ENCODE assay signal across 10 cellular contexts in the genomic region with DNA sequence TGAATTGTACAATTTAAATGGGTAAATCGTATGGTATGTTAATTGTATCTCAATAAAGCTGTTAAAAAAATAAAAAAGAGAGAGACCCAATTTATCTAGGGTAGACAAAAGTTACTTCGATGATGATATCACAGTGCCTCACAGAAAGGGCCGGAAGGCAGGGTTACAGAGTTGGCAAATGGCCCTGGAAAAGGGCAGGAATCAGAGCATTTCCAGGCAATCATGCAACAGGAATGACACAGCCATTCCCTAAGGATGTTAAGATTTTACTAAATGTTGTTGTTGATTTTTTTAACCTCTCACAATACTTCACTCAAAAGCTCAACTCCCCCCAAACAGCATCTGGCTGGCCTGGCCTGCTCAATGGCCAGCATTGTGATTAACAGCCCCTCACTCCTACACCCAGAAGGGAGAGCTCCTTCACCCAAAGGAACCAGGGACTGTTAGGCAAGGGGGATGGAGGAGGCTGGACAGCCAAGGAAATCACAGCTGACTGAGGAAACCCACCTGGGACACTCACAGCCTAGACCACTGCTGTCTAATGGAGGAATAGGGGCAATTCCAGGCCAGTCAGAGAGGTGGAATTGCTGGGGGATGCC. TPM values are rescaled to one million over a fixed set of nuclear protein-coding genes. Genes with fewer than 3 reads are reported as not detected.
A peak's percentile ranks its signal among the peaks of the same experiment; 100 is the strongest.
DNase-seq lines count a peak whose midpoint lies in the region; FAIRE-seq and TF ChIP-seq lines count a peak whose summit lies in the region.
"Had no signal": no experiment of that assay in that cellular context is flagged by ENCODE, and none has a peak within 500 bp of the region (broad histone marks: within the 10 kb centered on the region; RNA-seq: fewer than 3 reads in every experiment).

No MANE protein-coding gene starts in this region.

- H3T11ph ChIP-seq in H9 (ENCODE audit: low read length): no peak overlapping the region

- H3K18ac ChIP-seq in H9 (ENCODE audit: insufficient read length, low read depth, low read length): no peak overlapping the region

- H3K4me3 Mint-ChIP-seq in CD8-positive, alpha-beta memory T cell: peak overlapping the region in 1 of 7 donors; percentile 88
- no peak overlapping the region for H3K4me3 Mint-ChIP-seq in activated CD4-positive, alpha-beta memory T cell treated with anti-CD3 and anti-CD28 coated beads, Interleukin-2, amount 10 ng/mL, durations not matched to agents 7 days and 5 days
- H3K4me3 Mint-ChIP-seq in H9: no peak overlapping the region
- H3K4me3 Mint-ChIP-seq: activated T-helper 17 cell treated with anti-CD3 and anti-CD28 coated beads, Interleukin-2, amount 50 U/mL, for 72 hours had no signal

- POLR2A ChIA-PET in CD8-positive, alpha-beta memory T cell (lab: Charles Lee): no interaction called here
- POLR2A ChIA-PET in SK-N-SH (lab: Yijun Ruan, JAX): no interaction called here
- POLR2A ChIA-PET in activated CD4-positive, alpha-beta memory T cell treated with anti-CD3 and anti-CD28 coated beads, Interleukin-2, amount 10 ng/mL, durations not matched to agents 7 days and 5 days (lab: Charles Lee): interaction anchor here (1.0 kb wide), 1 partner anchor 181 kb away, joined by 3 read pairs; no protein-coding TSS in a partner anchor

- H3K27me3 ChIP-seq in CD8-positive, alpha-beta memory T cell (ENCODE audit: insufficient read depth, low read length, poor library complexity, severe bottlenecking): no peaks in the 10 kb centered on the region
- H3K27me3 ChIP-seq in SK-N-SH (ENCODE audit: insufficient read depth) (no peaks in the 10 kb centered on the region), H9 (ENCODE audit: insufficient read depth, low read length) (peaks cover 4% of the 10 kb centered on the region; the same call in 1 of the 2 replicates)

- H3K56ac ChIP-seq in H9 (ENCODE audit: insufficient read length, low read depth, low read length): no peak overlapping the region

- no peak overlapping the region for H2AK5ac ChIP-seq in H9 (ENCODE audit: insufficient read length, low read length)

- H3K36me3 Mint-ChIP-seq in CD8-positive, alpha-beta memory T cell: peaks cover 13 to 48% (median 14%) of the 10 kb centered on the region in 3 donors
- peaks cover 43% of the 10 kb centered on the region for H3K36me3 Mint-ChIP-seq in activated CD4-positive, alpha-beta memory T cell treated with anti-CD3 and anti-CD28 coated beads, Interleukin-2, amount 10 ng/mL, durations not matched to agents 7 days and 5 days (ENCODE audit: low read depth)
- H3K36me3 Mint-ChIP-seq in H9 (ENCODE audit: insufficient read depth in 1 of 3, low read depth in 3 of 3): no peaks in the 10 kb centered on the region

- H4K20me1 ChIP-seq in SK-N-SH (ENCODE audit: insufficient read depth) (no peaks in the 10 kb centered on the region), H9 (ENCODE audit: control insufficient read depth, insufficient read depth, insufficient read length) (no peaks in the 10 kb centered on the region)

- H3K36me3 ChIP-seq in CD8-positive, alpha-beta memory T cell (ENCODE audit: insufficient read depth, low read length): peaks cover 10% of the 10 kb centered on the region
- H3K36me3 ChIP-seq in SK-N-SH (replicated peaks in 1 of 2; ENCODE audit: control insufficient read depth in 1 of 2, insufficient read depth in 2 of 2, low read length in 1 of 2): peaks cover 4 to 9% of the 10 kb centered on the region in 2 experiments

- H3K4me2 ChIP-seq in SK-N-SH (0 out of 2 replicates have a peak overlapping the region, but pooled peaks have one; percentile 31), H9 (ENCODE audit: insufficient read depth, insufficient read length, low read length) (no peak overlapping the region)

- no peak for TF ChIP-seq CTCF in SK-N-SH (IDR thresholded peaks at IDR 0.05)
- TF ChIP-seq CTCF in fibroblast of villous mesenchyme (IDR thresholded peaks at IDR 0.05; ENCODE audit: insufficient read depth, low read depth, low read length): no peak
- TF ChIP-seq CTCF in H9 (conservative IDR thresholded peaks at IDR 0.05): no peak

- H3K27ac Mint-ChIP-seq in CD8-positive, alpha-beta memory T cell: peak overlapping the region in 7 of 8 donors; percentile 15 to 100 (median 43)
- no peak overlapping the region for H3K27ac Mint-ChIP-seq in activated CD4-positive, alpha-beta memory T cell treated with anti-CD3 and anti-CD28 coated beads, Interleukin-2, amount 10 ng/mL, durations not matched to agents 7 days and 5 days
- H3K27ac Mint-ChIP-seq in H9: no peak overlapping the region

- no peak overlapping the region for H3K4me3 ChIP-seq in CD8-positive, alpha-beta memory T cell (ENCODE audit: low read length)
- no peak overlapping the region for H3K4me3 ChIP-seq in SK-N-SH (ENCODE audit: low read depth in 2 of 2, low read length in 1 of 2)
- H3K4me3 ChIP-seq in fibroblast of villous mesenchyme (ENCODE audit: low read depth, low read length): no peak overlapping the region

- H3K14ac ChIP-seq in H9 (ENCODE audit: insufficient read depth, low read length): no peak overlapping the region

- no peaks in the 10 kb centered on the region for H3K27me3 Mint-ChIP-seq in CD8-positive, alpha-beta memory T cell
- H3K27me3 Mint-ChIP-seq in activated CD4-positive, alpha-beta memory T cell treated with anti-CD3 and anti-CD28 coated beads, Interleukin-2, amount 10 ng/mL, durations not matched to agents 7 days and 5 days: no peaks in the 10 kb centered on the region
- peaks cover 40% of the 10 kb centered on the region for H3K27me3 Mint-ChIP-seq in H9 (ENCODE audit: low read depth)
- H3K27me3 Mint-ChIP-seq: activated T-helper 17 cell treated with anti-CD3 and anti-CD28 coated beads, Interleukin-2, amount 50 U/mL, for 72 hours had no signal

- H3K9ac ChIP-seq in SK-N-SH (no peak overlapping the region), H9 (ENCODE audit: extremely low read depth, insufficient read length, low read length) (no peak overlapping the region)

- no peak overlapping the region for H4K91ac ChIP-seq in H9 (ENCODE audit: insufficient read length, low read depth, low read length)

- no peaks in the 10 kb centered on the region for H3K79me2 ChIP-seq in SK-N-SH (ENCODE audit: insufficient read depth)
- H3K79me2 ChIP-seq in H9 (ENCODE audit: insufficient read depth, low read length): no peaks in the 10 kb centered on the region

- peaks cover 13% of the 10 kb centered on the region for H3K4me1 ChIP-seq in CD8-positive, alpha-beta memory T cell (ENCODE audit: insufficient read depth, low read length)
- H3K4me1 ChIP-seq in SK-N-SH (ENCODE audit: control insufficient read depth in 1 of 2, insufficient read depth in 2 of 2, low read depth in 1 of 2, low read length in 1 of 2) (peaks cover 12 to 13% of the 10 kb centered on the region in 2 experiments; a peak in 3 of 4 replicates), H9 (ENCODE audit: insufficient read depth, low read length) (no peaks in the 10 kb centered on the region)

- CTCF ChIA-PET in CD8-positive, alpha-beta memory T cell (lab: Charles Lee): interaction anchor here (1.4 kb wide), 1 partner anchor 203 kb away, joined by 4 read pairs; no protein-coding TSS in a partner anchor
- CTCF ChIA-PET in SK-N-SH (lab: Yijun Ruan, JAX): interaction anchor here (1.7 kb wide), 1 partner anchor 9 kb away, joined by 3 read pairs; no protein-coding TSS in a partner anchor
- CTCF ChIA-PET in activated CD4-positive, alpha-beta memory T cell treated with anti-CD3 and anti-CD28 coated beads, Interleukin-2, amount 10 ng/mL, durations not matched to agents 7 days and 5 days (lab: Charles Lee): no interaction called here

- no peaks in the 10 kb centered on the region for H3K9me3 ChIP-seq in CD8-positive, alpha-beta memory T cell (ENCODE audit: low read length)
- no peaks in the 10 kb centered on the region for H3K9me3 ChIP-seq in SK-N-SH
- H3K9me3 ChIP-seq in H9 (ENCODE audit: control insufficient read depth, low read depth, low read length): no peaks in the 10 kb centered on the region

- no peak overlapping the region for H3K23ac ChIP-seq in H9 (ENCODE audit: insufficient read length, low read depth, low read length)

- H3F3A ChIP-seq in SK-N-SH (replicated peaks; ENCODE audit: insufficient read depth): peaks cover 15% of the 10 kb centered on the region

- H2BK12ac ChIP-seq in H9 (ENCODE audit: insufficient read length, low read depth, low read length): no peak overlapping the region

- WGBS in SK-N-SH (ENCODE audit: low lambda C conversion rate): 12% methylated on average over 3 of the region's 3 CpGs
- WGBS in H9 (ENCODE audit: extremely low coverage, insufficient read length, low lambda C conversion rate): no CpG with 5 or more reads among the region's 3 CpGs

- H3K9me2 ChIP-seq in SK-N-SH: no peaks in the 10 kb centered on the region

- no peak overlapping the region for H4K8ac ChIP-seq in H9 (replicated peaks; ENCODE audit: insufficient read length, low read depth, low read length)

- TF ChIP-seq RAD21 in SK-N-SH (IDR thresholded peaks at IDR 0.05; ENCODE audit: low read length): no peak

- H3K4ac ChIP-seq in H9 (ENCODE audit: low read depth, low read length): no peak overlapping the region

- TF ChIP-seq EP300 in SK-N-SH (IDR thresholded peaks at IDR 0.05; ENCODE audit: borderline replicate concordance in 1 of 2, low read depth in 1 of 2, low read length in 1 of 2): 0 out of 4 replicates have a peak, but pooled peaks of 1 of the 2 experiments have one; percentile 12

- no peak for FAIRE-seq in GM12891 (lab: Jason Lieb, UNC)

- DNase-seq in CD8-positive, alpha-beta memory T cell: no peak
- DNase-seq in SK-N-SH (no peak), fibroblast of villous mesenchyme (ENCODE audit: low read depth) (peak; percentile 67), pulmonary artery endothelial cell (ENCODE audit: low read depth, low spot score) (peak; percentile 89), GM12891 (ENCODE audit: insufficient read length, low spot score) (no peak), H9 (no peak), NCI-H1436 (lab: John Stamatoyannopoulos, UW) (no peak)
- DNase-seq in activated CD4-positive, alpha-beta memory T cell treated with anti-CD3 and anti-CD28 coated beads, Interleukin-2, amount 10 ng/mL, durations not matched to agents 7 days and 5 days: no peak
- DNase-seq: NCI-H146 had no signal

- no peak overlapping the region for H2BK5ac ChIP-seq in H9 (ENCODE audit: insufficient read length, low read length)

- H2BK120ac ChIP-seq in H9 (ENCODE audit: low read depth, low read length, poor library complexity, severe bottlenecking): no peak overlapping the region

- no peaks in the 10 kb centered on the region for H3K9me3 Mint-ChIP-seq in CD8-positive, alpha-beta memory T cell
- H3K9me3 Mint-ChIP-seq in activated CD4-positive, alpha-beta memory T cell treated with anti-CD3 and anti-CD28 coated beads, Interleukin-2, amount 10 ng/mL, durations not matched to agents 7 days and 5 days: no peaks in the 10 kb centered on the region
- H3K9me3 Mint-ChIP-seq in H9: no peaks in the 10 kb centered on the region
- H3K9me3 Mint-ChIP-seq: activated T-helper 17 cell treated with anti-CD3 and anti-CD28 coated beads, Interleukin-2, amount 50 U/mL, for 72 hours had no signal

- H2BK15ac ChIP-seq in H9 (ENCODE audit: low read depth, low read length): no peak overlapping the region

- H3K79me1 ChIP-seq in H9 (ENCODE audit: insufficient read depth, low read depth, low read length, poor library complexity, severe bottlenecking): no peaks in the 10 kb centered on the region

- no peak overlapping the region for H4K5ac ChIP-seq in H9 (ENCODE audit: insufficient read length, low read depth, low read length)

- peaks cover 26 to 60% (median 54%) of the 10 kb centered on the region in 3 donors for H3K4me1 Mint-ChIP-seq in CD8-positive, alpha-beta memory T cell
- H3K4me1 Mint-ChIP-seq in activated CD4-positive, alpha-beta memory T cell treated with anti-CD3 and anti-CD28 coated beads, Interleukin-2, amount 10 ng/mL, durations not matched to agents 7 days and 5 days: peaks cover 36% of the 10 kb centered on the region
- peaks cover 7 to 10% of the 10 kb centered on the region in 2 experiments; a peak in 3 of 4 replicates for H3K4me1 Mint-ChIP-seq in H9

- H2AFZ ChIP-seq in SK-N-SH (ENCODE audit: low read depth) (no peak overlapping the region), H9 (ENCODE audit: low read length) (no peak overlapping the region)

- TF ChIP-seq POLR2A in GM12891 (IDR thresholded peaks at IDR 0.05; ENCODE audit: low read depth, low read length): no peak

- no peak overlapping the region for H2BK20ac ChIP-seq in H9 (ENCODE audit: low read depth, low read length, poor library complexity, severe bottlenecking)

- H3K27ac ChIP-seq in CD8-positive, alpha-beta memory T cell (ENCODE audit: low read depth, low read length): no peak overlapping the region
- H3K27ac ChIP-seq in SK-N-SH (ENCODE audit: low read depth in 2 of 2, low read length in 1 of 2) (peak overlapping the region in 1 of 2 experiments; percentile 70; a peak in 2 of 4 replicates), H9 (ENCODE audit: insufficient read length, low read depth, low read length) (no peak overlapping the region)

- peaks cover 9% of the 10 kb centered on the region for H3K23me2 ChIP-seq in H9 (ENCODE audit: insufficient read length, low read depth, low read length, poor library complexity, severe bottlenecking)

RNA-seq across cellular contexts. Expression of a gene that starts 7.7 kb away (rescaled TPM):
- total RNA-seq in CD8-positive, alpha-beta memory T cell: 10 to 100 TPM; 82.7 to 84.4 TPM
- polyA plus RNA-seq in CD8-positive, alpha-beta memory T cell: 209 TPM
- polyA plus RNA-seq in SK-N-SH (2012; rRNA removed): 38.1 and 50.6 TPM in 2 replicates
- polyA plus RNA-seq in SK-N-SH (2012; cell fraction: cytosol; rRNA removed): 51.6 and 62.3 TPM in 2 replicates
- 23.2 and 49.5 TPM in 2 replicates for polyA plus RNA-seq in SK-N-SH (2012; cell fraction: nucleus; rRNA removed)
- 92.1 and 119 TPM in 2 replicates for total RNA-seq in fibroblast of villous mesenchyme
- 110 and 132 TPM in 2 replicates for total RNA-seq in pulmonary artery endothelial cell
- 137 TPM for polyA plus RNA-seq in GM12891 (2012; ENCODE audit: low read depth, missing spikeins)
- total RNA-seq in activated CD4-positive, alpha-beta memory T cell treated with anti-CD3 and anti-CD28 coated beads, Interleukin-2, amount 10 ng/mL, durations not matched to agents 7 days and 5 days: 100 to 1,000 TPM; 351 TPM
- total RNA-seq in H9 (2021): 0.28 and 0.86 TPM in 2 replicates

Comparison
In these comparisons a context has a peak if more than half of its experiments do, and no peak if none do; other contexts are left out.
1. DNase-seq: peak in fibroblast of villous mesenchyme (single experiment) and pulmonary artery endothelial cell (single experiment); none in CD8-positive, alpha-beta memory T cell (0 of 5), SK-N-SH (single experiment), GM12891 (single experiment), activated CD4-positive, alpha-beta memory T cell treated with anti-CD3 and anti-CD28 coated beads, Interleukin-2, amount 10 ng/mL, durations not matched to agents 7 days and 5 days (single experiment), H9 (single experiment) and NCI-H1436 (single experiment).
2. H3K27ac Mint-ChIP-seq: peak in CD8-positive, alpha-beta memory T cell (7 of 8); none in activated CD4-positive, alpha-beta memory T cell treated with anti-CD3 and anti-CD28 coated beads, Interleukin-2, amount 10 ng/mL, durations not matched to agents 7 days and 5 days (single experiment) and H9 (0 of 3).
3. RNA of a gene that starts 7.7 kb away (total RNA-seq): 351 TPM in activated CD4-positive, alpha-beta memory T cell treated with anti-CD3 and anti-CD28 coated beads, Interleukin-2, amount 10 ng/mL, durations not matched to agents 7 days and 5 days, 92.1 to 119 TPM in fibroblast of villous mesenchyme, 110 to 132 TPM in pulmonary artery endothelial cell and 82.7 to 84.4 TPM in CD8-positive, alpha-beta memory T cell; 0.28 to 0.86 TPM in H9; every median in the first group is over 10 times any median in the second.